ENCODE assay signal across 22 cellular contexts in genomic region chr1:235424092-235424491, GRCh38. TPM values are rescaled to one million over a fixed set of nuclear protein-coding genes. Genes with fewer than 3 reads are reported as not detected.
DNase-seq lines count a peak whose midpoint lies in the region; ATAC-seq, FAIRE-seq and TF ChIP-seq lines count a peak whose summit lies in the region.
"Had no signal": no experiment of that assay in that cellular context is flagged by ENCODE, and none has a peak within 500 bp of the region (broad histone marks: within the 10 kb centered on the region; RNA-seq: fewer than 3 reads in every experiment).

No MANE protein-coding gene starts in this region.

- H2AFZ ChIP-seq in GM12878 (ENCODE audit: control insufficient read depth, low read depth, low read length) = no peak overlapping the region

- H3K4me3 ChIP-seq in HEK293 (ENCODE audit: low read depth, low read length) (no peak overlapping the region), GM12878 (no peak overlapping the region)
- H3K4me3 ChIP-seq: ascending aorta, Peyer's patch, right lobe of liver, SJSA1 had no signal

- H3K36me3 Mint-ChIP-seq in activated CD4-positive, alpha-beta memory T cell treated with anti-CD3 and anti-CD28 coated beads for 36 hours = peaks cover 3% of the 10 kb centered on the region
- H3K36me3 Mint-ChIP-seq in activated CD4-positive, alpha-beta memory T cell treated with anti-CD3 and anti-CD28 coated beads, Interleukin-2, amount 10 ng/mL, durations not matched to agents 7 days and 5 days (ENCODE audit: low read depth) = peaks cover 4% of the 10 kb centered on the region

- BruUV-seq in GM12878 (replicated peaks; lab: Mats Ljungman, UMichigan) = no TSS peak

- no peaks in the 10 kb centered on the region for H3K27me3 Mint-ChIP-seq in activated CD4-positive, alpha-beta memory T cell treated with anti-CD3 and anti-CD28 coated beads for 36 hours
- H3K27me3 Mint-ChIP-seq in activated CD4-positive, alpha-beta memory T cell treated with anti-CD3 and anti-CD28 coated beads, Interleukin-2, amount 10 ng/mL, durations not matched to agents 7 days and 5 days = no peaks in the 10 kb centered on the region

- TF ChIP-seq POLR2A in GM12878 (IDR thresholded peaks at IDR 0.05; ENCODE audit: low read depth, low read length) (no peak), GM12891 (IDR thresholded peaks at IDR 0.05; ENCODE audit: low read depth, low read length) (no peak)

- intact Hi-C loops in activated CD4-positive, alpha-beta memory T cell treated with anti-CD3 and anti-CD28 coated beads for 36 hours (cut with micrococcal nuclease) = loop anchor here (5.0 kb wide), 1 partner anchor 837 kb away; no protein-coding TSS in a partner anchor
- intact Hi-C loops in GM12878 (cut with micrococcal nuclease; ENCODE audit: unreplicated experiment) = no loop called here

- H3K36me3 ChIP-seq in HEK293 (ENCODE audit: control insufficient read depth in 2 of 2, insufficient read depth in 1 of 2, low read length in 2 of 2) = peaks cover 0 to 16% of the 10 kb centered on the region in 2 experiments; a peak in 2 of 3 replicates
- no peaks in the 10 kb centered on the region; a peak in 1 of 4 replicates for H3K36me3 ChIP-seq in GM12878 (ENCODE audit: control insufficient read depth in 2 of 2, insufficient read depth in 2 of 2, low read length in 1 of 2)
- H3K36me3 ChIP-seq: ascending aorta, right lobe of liver had no signal

- H3K4me1 Mint-ChIP-seq in activated CD4-positive, alpha-beta memory T cell treated with anti-CD3 and anti-CD28 coated beads for 36 hours (ENCODE audit: low read depth) = peaks cover 16% of the 10 kb centered on the region
- H3K4me1 Mint-ChIP-seq in activated CD4-positive, alpha-beta memory T cell treated with anti-CD3 and anti-CD28 coated beads, Interleukin-2, amount 10 ng/mL, durations not matched to agents 7 days and 5 days = peaks cover 13% of the 10 kb centered on the region

- RAD21 ChIA-PET in GM12878 (lab: Charles Lee; ENCODE audit: unreplicated experiment) = interaction anchor here (0.7 to 2.7 kb wide), 3 partner anchors 9 to 163 kb away, joined by 3 to 9 read pairs (median 4); partner anchors contain the start of gene B3GALNT2

- H3K9me3 ChIP-seq in HEK293 (ENCODE audit: control insufficient read depth, insufficient read depth, low read depth, low read length) (no peaks in the 10 kb centered on the region), GM12878 (replicated peaks; ENCODE audit: control insufficient read depth, insufficient read depth, low read length) (no peaks in the 10 kb centered on the region)
- H3K9me3 ChIP-seq: ascending aorta, Peyer's patch, right lobe of liver, SJSA1 had no signal

- H3K79me2 ChIP-seq in GM12878 (ENCODE audit: control insufficient read depth, insufficient read depth, low read length) = no peaks in the 10 kb centered on the region

- no peaks in the 10 kb centered on the region for H3K27me3 ChIP-seq in GM12878 (replicated peaks in 1 of 2; ENCODE audit: control insufficient read depth in 2 of 2, insufficient read depth in 2 of 2, low read length in 1 of 2)
- H3K27me3 ChIP-seq: ascending aorta, Peyer's patch, right lobe of liver, SJSA1 had no signal

- peak; percentile 27; the same call in 1 of the 3 replicates for ATAC-seq in GM12878
- ATAC-seq in activated CD4-positive, CD25-positive, alpha-beta regulatory T cell treated with anti-CD3 and anti-CD28 coated beads, Interleukin-2, amount 50 U/mL, for 24 hours = no peak
- ATAC-seq: left lobe of liver had no signal

- FAIRE-seq in GM12878 (lab: Jason Lieb, UNC) (no peak), GM12891 (lab: Jason Lieb, UNC) (no peak)
- FAIRE-seq: urothelium cell line had no signal

- CTCF ChIA-PET in activated CD4-positive, alpha-beta memory T cell treated with anti-CD3 and anti-CD28 coated beads for 36 hours (lab: Charles Lee) = interaction anchor here (0.8 to 1.3 kb wide), 3 partner anchors 9 to 826 kb away, joined by 3 to 4 read pairs (median 3); no protein-coding TSS in a partner anchor
- CTCF ChIA-PET in activated CD4-positive, alpha-beta memory T cell treated with anti-CD3 and anti-CD28 coated beads, Interleukin-2, amount 10 ng/mL, durations not matched to agents 7 days and 5 days (lab: Charles Lee) = interaction anchor here (0.6 to 1.9 kb wide), 5 partner anchors 9 to 928 kb away, joined by 3 to 8 read pairs (median 3); no protein-coding TSS in a partner anchor
- CTCF ChIA-PET in HEK293 (lab: Yijun Ruan, JAX) (interaction anchor here (0.6 to 7.0 kb wide), 2 partner anchors 8 to 548 kb away, joined by 3 to 58 read pairs; no protein-coding TSS in a partner anchor), GM12878 (lab: Yijun Ruan, JAX) (interaction anchor here (0.5 to 0.8 kb wide), 2 partner anchors 7 to 22 kb away, joined by 3 read pairs; no protein-coding TSS in a partner anchor)

- no peak for TF ChIP-seq EP300 in GM12878 (IDR thresholded peaks at IDR 0.05; ENCODE audit: borderline replicate concordance in 1 of 2, control insufficient read depth in 1 of 2, low read depth in 2 of 2, low read length in 2 of 2)

- no peaks in the 10 kb centered on the region for H4K20me1 ChIP-seq in GM12878 (ENCODE audit: control insufficient read depth, insufficient read depth)

- no peak overlapping the region for H3K4me2 ChIP-seq in GM12878 (ENCODE audit: control insufficient read depth, insufficient read depth)

- POLR2A ChIA-PET in activated CD4-positive, alpha-beta memory T cell treated with anti-CD3 and anti-CD28 coated beads for 36 hours (lab: Charles Lee) = no interaction called here
- POLR2A ChIA-PET in activated CD4-positive, alpha-beta memory T cell treated with anti-CD3 and anti-CD28 coated beads, Interleukin-2, amount 10 ng/mL, durations not matched to agents 7 days and 5 days (lab: Charles Lee) = interaction anchor here (0.9 to 1.3 kb wide), 2 partner anchors 18 to 263 kb away, joined by 4 to 5 read pairs; partner anchors contain the start of gene RBM34
- POLR2A ChIA-PET in HEK293 (lab: Yijun Ruan, JAX) (interaction anchor here (0.6 to 0.7 kb wide), 2 partner anchors 321 to 905 kb away, joined by 3 to 5 read pairs; no protein-coding TSS in a partner anchor), GM12878 (lab: Charles Lee) (interaction anchor here (0.6 to 0.7 kb wide), 4 partner anchors 13 to 949 kb away, joined by 3 to 7 read pairs (median 4); no protein-coding TSS in a partner anchor)

- H3K4me3 Mint-ChIP-seq in activated CD4-positive, alpha-beta memory T cell treated with anti-CD3 and anti-CD28 coated beads for 36 hours = no peak overlapping the region
- no peak overlapping the region for H3K4me3 Mint-ChIP-seq in activated CD4-positive, alpha-beta memory T cell treated with anti-CD3 and anti-CD28 coated beads, Interleukin-2, amount 10 ng/mL, durations not matched to agents 7 days and 5 days
- H3K4me3 Mint-ChIP-seq: CD14-positive monocyte had no signal

- 79% methylated on average over 7 of the region's 8 CpGs for WGBS in GM12878 (ENCODE audit: insufficient coverage, insufficient replicate concordance, low lambda C conversion rate, missing lambda C conversion rate)

- SMC1A ChIA-PET in GM12878 (lab: Charles Lee; ENCODE audit: uncharacterized antibody, unreplicated experiment) = interaction anchor here (0.9 to 2.3 kb wide), 5 partner anchors 16 to 192 kb away, joined by 3 to 6 read pairs (median 3); partner anchors contain the start of gene B3GALNT2

- H3K4me1 ChIP-seq in HEK293 (ENCODE audit: control insufficient read depth, insufficient read depth, low read length) = no peaks in the 10 kb centered on the region
- H3K4me1 ChIP-seq in GM12878 (ENCODE audit: control insufficient read depth, insufficient read depth, low read length) = peaks cover 10% of the 10 kb centered on the region
- H3K4me1 ChIP-seq: ascending aorta, Peyer's patch, right lobe of liver had no signal

- TF ChIP-seq RAD21 in GM12878 (IDR thresholded peaks at IDR 0.05; ENCODE audit: insufficient read depth, low read depth, low read length) = no peak

- TF ChIP-seq CTCF in HEK293 (tag by site-specific recombination; IDR thresholded peaks at IDR 0.05) (no peak), GM12878 (IDR thresholded peaks at IDR 0.05 in 2 of 3, conservative IDR thresholded peaks at IDR 0.05 in 1 of 3; ENCODE audit: control insufficient read depth in 2 of 3, extremely low read depth in 1 of 3, insufficient read depth in 1 of 3, low read depth in 3 of 3, low read length in 3 of 3) (no peak)

- no peak overlapping the region for H3K27ac Mint-ChIP-seq in activated CD4-positive, alpha-beta memory T cell treated with anti-CD3 and anti-CD28 coated beads for 36 hours
- H3K27ac Mint-ChIP-seq in activated CD4-positive, alpha-beta memory T cell treated with anti-CD3 and anti-CD28 coated beads, Interleukin-2, amount 10 ng/mL, durations not matched to agents 7 days and 5 days = no peak overlapping the region
- H3K27ac Mint-ChIP-seq: CD14-positive monocyte had no signal

- H3K9me3 Mint-ChIP-seq in activated CD4-positive, alpha-beta memory T cell treated with anti-CD3 and anti-CD28 coated beads for 36 hours = no peaks in the 10 kb centered on the region
- no peaks in the 10 kb centered on the region for H3K9me3 Mint-ChIP-seq in activated CD4-positive, alpha-beta memory T cell treated with anti-CD3 and anti-CD28 coated beads, Interleukin-2, amount 10 ng/mL, durations not matched to agents 7 days and 5 days
- H3K9me3 Mint-ChIP-seq: CD14-positive monocyte had no signal

- in situ Hi-C loops in GM12878 (cut with MboI) = loop anchor here (5.0 kb wide), 1 partner anchor 937 kb away; no protein-coding TSS in a partner anchor

- H3K27ac ChIP-seq in HEK293 (ENCODE audit: extremely low read depth, low read depth, low read length) (no peak overlapping the region), GM12878 (ENCODE audit: control insufficient read depth, insufficient read depth) (no peak overlapping the region)
- H3K27ac ChIP-seq: ascending aorta, Peyer's patch, right lobe of liver, SJSA1, VCaP had no signal

- H3K9ac ChIP-seq in GM12878 (ENCODE audit: control insufficient read depth, insufficient read depth, low read length) = no peak overlapping the region

- peak; percentile 14 for DNase-seq in activated CD4-positive, alpha-beta memory T cell treated with anti-CD3 and anti-CD28 coated beads for 36 hours
- no peak for DNase-seq in activated CD4-positive, alpha-beta memory T cell treated with anti-CD3 and anti-CD28 coated beads, Interleukin-2, amount 10 ng/mL, durations not matched to agents 7 days and 5 days
- DNase-seq in GM12878 (ENCODE audit: low read depth, low spot score) (no peak), pons (ENCODE audit: low spot score) (peak; percentile 86), EL (no peak), GM12891 (ENCODE audit: insufficient read length, low spot score) (no peak)
- DNase-seq: activated CD8-positive, alpha-beta T cell treated with anti-CD3 and anti-CD28 coated beads, Interleukin-2, amount 10 ng/mL, durations not matched to agents 7 days and 5 days; GF-D8; NCI-H1048; NCI-H187 treated with DMSO at 0.1 percent for 48 hours; NCI-H510A treated with DMSO at 0.1 percent for 48 hours; NK-92 treated with Interleukin-12 subunit alpha and Interleukin-12 subunit beta, amount 100 ng/mL, for 24 hours had no signal

RNA-seq across cellular contexts. Expression of gene TBCE, which starts 56.9 kb away (rescaled TPM):
- 10 to 100 TPM; 22.7 to 26.3 TPM for total RNA-seq in activated CD4-positive, alpha-beta memory T cell treated with anti-CD3 and anti-CD28 coated beads for 36 hours
- total RNA-seq in activated CD4-positive, alpha-beta memory T cell treated with anti-CD3 and anti-CD28 coated beads, Interleukin-2, amount 10 ng/mL, durations not matched to agents 7 days and 5 days = 10 to 100 TPM; 22.3 to 25.0 TPM
- total RNA-seq in GM12878 (2013; cell fraction: nucleolus; rRNA removed) = 47.6 and 50.0 TPM in 2 replicates
- 25.3 and 26.1 TPM in 2 replicates for total RNA-seq in GM12878 (2014; rRNA removed)
- total RNA-seq in GM12878 (2014; rRNA removed; fragmentation: Illumina TruSeq; extraction: Trizol) = 32.7 and 34.0 TPM in 2 replicates
- 19.7 and 22.7 TPM in 2 replicates for total RNA-seq in GM12878 (2021)
- 9.9 TPM for polyA plus RNA-seq in GM12878 (2011; ENCODE audit: low read depth)
- polyA plus RNA-seq in GM12878 (2011; rRNA removed) = 30.6 and 36.6 TPM in 2 replicates
- polyA plus RNA-seq in GM12878 (2011; cell fraction: cytosol; rRNA removed) = 12.9 and 16.2 TPM in 2 replicates
- polyA plus RNA-seq in GM12878 (2011; cell fraction: nucleus; rRNA removed) = 20.5 and 24.0 TPM in 2 replicates
- polyA plus RNA-seq in GM12878 (2012) = 20.4 and 21.4 TPM in 2 replicates
- 31.0 and 46.5 TPM in 2 replicates for polyA plus RNA-seq in GM12878 (2014; fragmentation: Illumina TruSeq; extraction: Trizol)
- polyA plus RNA-seq in GM12878 (2014; fragmentation: Nextera tagmentation; extraction: Ambion mirVana) = 10 to 100 TPM; 22.7 to 27.8 TPM
- 24.2 and 26.3 TPM in 2 replicates for polyA plus RNA-seq in GM12878 (2014; rRNA removed)
- polyA plus RNA-seq in GM12878 (2016; fragmentation: Nextera tagmentation; extraction: Ambion mirVana) = 10 to 100 TPM; 39.3 to 48.7 TPM
- polyA minus RNA-seq in GM12878 (2011; rRNA and poly(A)+ RNA removed) = 14.7 and 18.5 TPM in 2 replicates
- polyA minus RNA-seq in GM12878 (2011; cell fraction: cytosol; rRNA and poly(A)+ RNA removed) = 6.9 and 10.0 TPM in 2 replicates
- polyA minus RNA-seq in GM12878 (2011; cell fraction: nucleus; rRNA and poly(A)+ RNA removed) = 10.0 and 21.5 TPM in 2 replicates
- 20.0 TPM for polyA plus RNA-seq in GM12891 (2012; ENCODE audit: low read depth, missing spikeins)

Comparison
In these comparisons a context has a peak if more than half of its experiments do, and no peak if none do; other contexts are left out.
1. DNase-seq: peak in activated CD4-positive, alpha-beta memory T cell treated with anti-CD3 and anti-CD28 coated beads for 36 hours (single experiment) and pons (single experiment); none in activated CD4-positive, alpha-beta memory T cell treated with anti-CD3 and anti-CD28 coated beads, Interleukin-2, amount 10 ng/mL, durations not matched to agents 7 days and 5 days (single experiment), GM12878 (single experiment), EL (single experiment) and GM12891 (single experiment).